Comparison of ENCODE assay signal across 19 cellular contexts in the genomic region with DNA sequence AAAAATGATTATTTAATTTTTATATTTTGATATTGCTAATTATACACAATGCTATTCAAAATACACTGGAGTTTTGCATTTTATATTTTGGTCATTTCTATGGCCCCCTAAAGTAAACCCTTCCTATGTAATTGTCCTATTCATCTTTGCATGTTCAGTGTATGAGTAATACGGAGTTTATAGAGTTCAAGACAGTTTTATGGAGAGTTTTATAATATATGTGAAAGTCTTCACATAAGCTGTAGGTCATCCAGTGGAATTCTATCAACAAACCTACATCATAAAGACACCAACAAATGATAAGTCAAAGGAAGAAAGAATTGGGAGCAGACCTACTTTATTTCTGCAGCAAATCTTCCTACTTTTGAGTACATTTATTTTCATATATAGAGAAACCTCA.
DNase-seq lines count a peak whose midpoint lies in the region; ATAC-seq and TF ChIP-seq lines count a peak whose summit lies in the region.
"Had no signal": no experiment of that assay in that cellular context is flagged by ENCODE, and none has a peak within 500 bp of the region (broad histone marks: within the 10 kb centered on the region; RNA-seq: fewer than 3 reads in every experiment).

No MANE protein-coding gene starts in this region.

- H2BK12ac ChIP-seq in neuronal stem cell (ENCODE audit: low read length): no peak overlapping the region

- H2BK5ac ChIP-seq in neuronal stem cell (ENCODE audit: low read length): no peak overlapping the region

- no peaks in the 10 kb centered on the region for H3K9me3 ChIP-seq in neuronal stem cell (replicated peaks in 1 of 2; ENCODE audit: control insufficient read depth in 2 of 2, insufficient read depth in 1 of 2, low read depth in 1 of 2, low read length in 2 of 2)
- H3K9me3 ChIP-seq: BLaER1 had no signal

- no peak overlapping the region for H2BK120ac ChIP-seq in neuronal stem cell (ENCODE audit: low read depth, low read length)

- no peak overlapping the region for H3K27ac ChIP-seq in neuronal stem cell (replicated peaks; ENCODE audit: low read length)
- H3K27ac ChIP-seq: BLaER1, C4-2B had no signal

- H2BK15ac ChIP-seq in neuronal stem cell (ENCODE audit: low read length): no peak overlapping the region

- no peak overlapping the region for H2AK5ac ChIP-seq in neuronal stem cell (ENCODE audit: low read depth, low read length)

- no peak overlapping the region for H3K9ac ChIP-seq in neuronal stem cell (ENCODE audit: low read depth, low read length, poor library complexity)
- H3K9ac ChIP-seq: BLaER1 had no signal

- no CpG with 5 or more reads among the region's 1 CpG for WGBS in neuronal stem cell (ENCODE audit: extremely low coverage in 2 of 2, insufficient read length in 2 of 2, insufficient replicate concordance in 1 of 2), 2 donors

- POLR2A ChIA-PET in HEK293T (lab: Yijun Ruan, JAX): no interaction called here

- intact Hi-C loops in left colon (cut with DNase I, micrococcal nuclease): no loop called here

- H3K4me3 ChIP-seq in LNCaP clone FGC (ENCODE audit: low read depth, low read length) (no peak overlapping the region), neuronal stem cell (ENCODE audit: low read length in 2 of 2) (no peak overlapping the region)
- H3K4me3 ChIP-seq: BLaER1, GM23338 had no signal

- no peak overlapping the region for H3K23ac ChIP-seq in neuronal stem cell (ENCODE audit: low read depth, low read length, poor library complexity)

- H3K18ac ChIP-seq in neuronal stem cell (ENCODE audit: low read length): no peak overlapping the region

- H3K79me1 ChIP-seq in neuronal stem cell (ENCODE audit: low read depth, low read length): no peaks in the 10 kb centered on the region

- H4K8ac ChIP-seq in neuronal stem cell (ENCODE audit: low read depth, low read length): no peak overlapping the region

- no peak for DNase-seq in HEK293T (ENCODE audit: extremely low spot score)
- DNase-seq in LNCaP clone FGC (ENCODE audit: low read depth): peak; percentile 7
- DNase-seq in left colon: no peak
- no peak for DNase-seq in GDM1 (lab: John Stamatoyannopoulos, UW)
- no peak for DNase-seq in neuronal stem cell (ENCODE audit: low spot score)
- DNase-seq: 8988T; CD4-positive, CD25-positive, alpha-beta regulatory T cell; CD8-positive, alpha-beta T cell; DMS 273 treated with DMSO at 0.1 percent for 48 hours; DMS79; EL; GF-D8; H9; HFFc6 had no signal

- H3K27me3 ChIP-seq in neuronal stem cell (ENCODE audit: control insufficient read depth in 3 of 3, insufficient read depth in 3 of 3, low read depth in 1 of 3, low read length in 3 of 3): no peaks in the 10 kb centered on the region
- H3K27me3 ChIP-seq: BLaER1 had no signal

- no peaks in the 10 kb centered on the region for H3K4me1 ChIP-seq in neuronal stem cell (ENCODE audit: control insufficient read depth in 2 of 2, insufficient read depth in 1 of 2, low read depth in 1 of 2, low read length in 2 of 2)
- H3K4me1 ChIP-seq: BLaER1 had no signal

- H3K4ac ChIP-seq in neuronal stem cell (ENCODE audit: low read length): no peak overlapping the region

- CTCF ChIA-PET in HEK293T (lab: Yijun Ruan, JAX): no interaction called here

- ATAC-seq in left colon: peak; percentile 49
- no peak for ATAC-seq in HG03175 (IDR thresholded peaks at IDR 0.05; ENCODE audit: unreplicated experiment)
- ATAC-seq: CD8-positive, alpha-beta T cell; GM23338; HCT116 had no signal

- H2AFZ ChIP-seq in neuronal stem cell (ENCODE audit: low read length): no peak overlapping the region
- H2AFZ ChIP-seq: GM23338 had no signal

- H3K14ac ChIP-seq in neuronal stem cell (ENCODE audit: low read length): no peak overlapping the region

- no peak for TF ChIP-seq CTCF in LNCaP clone FGC (IDR thresholded peaks at IDR 0.05; ENCODE audit: control insufficient read depth, extremely low read depth, insufficient read depth)

- no peaks in the 10 kb centered on the region for H3K36me3 ChIP-seq in neuronal stem cell (replicated peaks in 1 of 2; ENCODE audit: control insufficient read depth in 2 of 2, insufficient read depth in 2 of 2, low read length in 2 of 2)
- H3K36me3 ChIP-seq: BLaER1 had no signal

- no peak overlapping the region for H3K4me2 ChIP-seq in neuronal stem cell (ENCODE audit: insufficient read depth, low read length, poor library complexity, severe bottlenecking)
- H3K4me2 ChIP-seq: BLaER1, GM23338 had no signal

- H4K91ac ChIP-seq in neuronal stem cell (ENCODE audit: low read depth, low read length, poor library complexity): no peak overlapping the region

TF ChIP-seq in HEK293T, 16 proteins besides CTCF, POLR2A, EP300 and RAD21:
- TF ChIP-seq BHLHE40 (IDR thresholded peaks at IDR 0.05; ENCODE audit: borderline replicate concordance) (no peak), NFRKB (IDR thresholded peaks at IDR 0.05) (no peak), L3MBTL2 (conservative IDR thresholded peaks at IDR 0.05) (no peak), LEF1 (IDR thresholded peaks at IDR 0.05; ENCODE audit: borderline replicate concordance) (0 out of 2 replicates have a peak, but pooled peaks have one; percentile 47), ARNT (IDR thresholded peaks at IDR 0.05) (peak; percentile 43; the same call in 1 of the 2 replicates), CTBP1 (IDR thresholded peaks at IDR 0.05; ENCODE audit: borderline replicate concordance) (0 out of 2 replicates have a peak, but pooled peaks have one; percentile 24)
- TF ChIP-seq, protein P1, sequence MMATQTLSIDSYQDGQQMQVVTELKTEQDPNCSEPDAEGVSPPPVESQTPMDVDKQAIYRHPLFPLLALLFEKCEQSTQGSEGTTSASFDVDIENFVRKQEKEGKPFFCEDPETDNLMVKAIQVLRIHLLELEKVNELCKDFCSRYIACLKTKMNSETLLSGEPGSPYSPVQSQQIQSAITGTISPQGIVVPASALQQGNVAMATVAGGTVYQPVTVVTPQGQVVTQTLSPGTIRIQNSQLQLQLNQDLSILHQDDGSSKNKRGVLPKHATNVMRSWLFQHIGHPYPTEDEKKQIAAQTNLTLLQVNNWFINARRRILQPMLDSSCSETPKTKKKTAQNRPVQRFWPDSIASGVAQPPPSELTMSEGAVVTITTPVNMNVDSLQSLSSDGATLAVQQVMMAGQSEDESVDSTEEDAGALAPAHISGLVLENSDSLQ (IDR thresholded peaks at IDR 0.05): peak; percentile 83
